In the genomic region with DNA sequence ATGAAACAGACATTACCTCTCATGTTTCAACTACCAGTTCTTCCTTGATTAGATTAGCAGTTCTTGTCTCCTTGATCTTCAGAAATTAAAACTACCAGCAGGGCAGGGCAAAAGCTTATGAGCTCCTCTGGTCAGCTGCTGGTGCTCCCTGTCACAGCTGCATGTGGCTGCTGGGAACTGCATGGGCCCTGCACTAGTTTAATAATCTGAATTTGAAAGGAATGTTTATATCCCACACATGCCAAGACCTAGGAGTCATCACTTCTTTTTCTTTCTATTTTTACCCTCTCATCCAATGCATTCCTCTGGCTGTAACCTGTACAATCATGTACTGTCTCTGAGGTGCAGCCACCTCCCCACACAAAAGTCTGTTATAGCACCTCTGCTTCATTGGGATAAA, we compare ENCODE assay signal across 17 cellular contexts.
DNase-seq lines count a peak whose midpoint lies in the region; ATAC-seq and TF ChIP-seq lines count a peak whose summit lies in the region.
"Had no signal": no experiment of that assay in that cellular context is flagged by ENCODE, and none has a peak within 500 bp of the region (broad histone marks: within the 10 kb centered on the region; RNA-seq: fewer than 3 reads in every experiment).

No MANE protein-coding gene starts in this region.

- H3K4me1 ChIP-seq in HUES6 (ENCODE audit: control insufficient read depth, insufficient read depth, low read length), result peaks cover 24% of the 10 kb centered on the region
- H3K4me1 ChIP-seq: colonic mucosa had no signal

- H3K36me3 ChIP-seq in HUES6 (ENCODE audit: control insufficient read depth, insufficient read depth, low read length), result no peaks in the 10 kb centered on the region
- no peaks in the 10 kb centered on the region for H3K36me3 ChIP-seq in brain microvascular endothelial cell (replicated peaks)
- H3K36me3 ChIP-seq: colonic mucosa, spleen had no signal

- no peak for ATAC-seq in T-cell (replicated peaks in 1 of 4)
- ATAC-seq: mucosa of descending colon had no signal

- peaks cover 2% of the 10 kb centered on the region for H3K4me1 Mint-ChIP-seq in activated naive CD8-positive, alpha-beta T cell treated with anti-CD3 and anti-CD28 coated beads for 36 hours
- H3K4me1 Mint-ChIP-seq in T-cell, result no peaks in the 10 kb centered on the region

- H3K27me3 ChIP-seq in HUES6 (ENCODE audit: control insufficient read depth, insufficient read depth, low read length) (no peaks in the 10 kb centered on the region), brain microvascular endothelial cell (replicated peaks) (no peaks in the 10 kb centered on the region)
- H3K27me3 ChIP-seq: colonic mucosa, spleen had no signal

- no peak overlapping the region for H3K4me3 ChIP-seq in HUES6 (ENCODE audit: low read depth, low read length)
- no peak overlapping the region for H3K4me3 ChIP-seq in brain microvascular endothelial cell (ENCODE audit: low read depth, low read length)
- H3K4me3 ChIP-seq: colonic mucosa, mucosa of descending colon, PC-9, spleen had no signal

- in situ Hi-C loops in brain microvascular endothelial cell (cut with HindIII; ENCODE audit: low pct_ligation_motif_present, low sequenced_read_pairs), result no loop called here

- POLR2A ChIA-PET in T-cell (lab: Charles Lee), result no interaction called here

- H3K9ac ChIP-seq in HUES6 (ENCODE audit: low read length), result peak overlapping the region; percentile 44

- peaks cover 26% of the 10 kb centered on the region for H3K27me3 Mint-ChIP-seq in activated naive CD8-positive, alpha-beta T cell treated with anti-CD3 and anti-CD28 coated beads for 36 hours
- H3K27me3 Mint-ChIP-seq in T-cell, result peaks cover 28 to 42% of the 10 kb centered on the region in 2 donors

- no peaks in the 10 kb centered on the region for H3K9me3 ChIP-seq in HUES6 (ENCODE audit: control insufficient read depth, insufficient read depth, low read depth, low read length)
- H3K9me3 ChIP-seq: colonic mucosa, mucosa of descending colon, spleen had no signal

- H3K36me3 Mint-ChIP-seq in activated naive CD8-positive, alpha-beta T cell treated with anti-CD3 and anti-CD28 coated beads for 36 hours, result no peaks in the 10 kb centered on the region
- H3K36me3 Mint-ChIP-seq in T-cell, result no peaks in the 10 kb centered on the region

- H3K4me3 Mint-ChIP-seq in activated naive CD8-positive, alpha-beta T cell treated with anti-CD3 and anti-CD28 coated beads for 36 hours, result no peak overlapping the region
- H3K4me3 Mint-ChIP-seq in T-cell, result no peak overlapping the region
- H3K4me3 Mint-ChIP-seq: activated T-cell treated with anti-CD3 and anti-CD28 coated beads, Interleukin-2, amount 50 U/mL, for 24 hours had no signal

- H3K27ac ChIP-seq in HUES6 (ENCODE audit: low read depth, low read length) (peak overlapping the region; percentile 77), brain microvascular endothelial cell (peak overlapping the region; percentile 36)
- H3K27ac ChIP-seq: colonic mucosa, PC-9 had no signal

- no peaks in the 10 kb centered on the region for H3K9me3 Mint-ChIP-seq in activated naive CD8-positive, alpha-beta T cell treated with anti-CD3 and anti-CD28 coated beads for 36 hours
- H3K9me3 Mint-ChIP-seq in T-cell, result no peaks in the 10 kb centered on the region
- H3K9me3 Mint-ChIP-seq: activated T-cell treated with anti-CD3 and anti-CD28 coated beads, Interleukin-2, amount 50 U/mL, for 24 hours had no signal

- no peak for TF ChIP-seq CTCF in brain microvascular endothelial cell (IDR thresholded peaks at IDR 0.05; ENCODE audit: low read depth, low read length, missing control alignments)

- H3K27ac Mint-ChIP-seq in activated naive CD8-positive, alpha-beta T cell treated with anti-CD3 and anti-CD28 coated beads for 36 hours, result no peak overlapping the region
- no peak overlapping the region for H3K27ac Mint-ChIP-seq in T-cell
- H3K27ac Mint-ChIP-seq: activated T-cell treated with anti-CD3 and anti-CD28 coated beads, Interleukin-2, amount 50 U/mL, for 24 hours had no signal

- CTCF ChIA-PET in T-cell (lab: Charles Lee), result no interaction called here

- DNase-seq in AG08396 (ENCODE audit: low spot score) (peak; percentile 76), brain microvascular endothelial cell (peak; percentile 79), kidney glomerular epithelial cell (lab: John Stamatoyannopoulos, UW) (peak; percentile 98), RPMI8226 (no peak), T-cell (no peak), pons (ENCODE audit: low spot score) (no peak)
- DNase-seq in activated naive CD8-positive, alpha-beta T cell treated with anti-CD3 and anti-CD28 coated beads for 36 hours, result no peak
- DNase-seq: activated CD4-positive, CD25-positive, alpha-beta regulatory T cell; activated T-cell treated with anti-CD3 and anti-CD28 coated beads, Interleukin-2, amount 50 U/mL, for 24 hours; C1 segment of cervical spinal cord; colonic mucosa; hippocampal formation; mucosa of descending colon; NCI-H2081; PC-9; spleen had no signal

Comparison
In these comparisons a context has a peak if more than half of its experiments do, and no peak if none do; other contexts are left out.
1. DNase-seq: peak in AG08396 (single experiment), brain microvascular endothelial cell (single experiment) and kidney glomerular epithelial cell (single experiment); none in RPMI8226 (single experiment), activated naive CD8-positive, alpha-beta T cell treated with anti-CD3 and anti-CD28 coated beads for 36 hours (single experiment), T-cell (0 of 34) and pons (single experiment).